ENCODE assay signal across 1 cellular context in the genomic region with DNA sequence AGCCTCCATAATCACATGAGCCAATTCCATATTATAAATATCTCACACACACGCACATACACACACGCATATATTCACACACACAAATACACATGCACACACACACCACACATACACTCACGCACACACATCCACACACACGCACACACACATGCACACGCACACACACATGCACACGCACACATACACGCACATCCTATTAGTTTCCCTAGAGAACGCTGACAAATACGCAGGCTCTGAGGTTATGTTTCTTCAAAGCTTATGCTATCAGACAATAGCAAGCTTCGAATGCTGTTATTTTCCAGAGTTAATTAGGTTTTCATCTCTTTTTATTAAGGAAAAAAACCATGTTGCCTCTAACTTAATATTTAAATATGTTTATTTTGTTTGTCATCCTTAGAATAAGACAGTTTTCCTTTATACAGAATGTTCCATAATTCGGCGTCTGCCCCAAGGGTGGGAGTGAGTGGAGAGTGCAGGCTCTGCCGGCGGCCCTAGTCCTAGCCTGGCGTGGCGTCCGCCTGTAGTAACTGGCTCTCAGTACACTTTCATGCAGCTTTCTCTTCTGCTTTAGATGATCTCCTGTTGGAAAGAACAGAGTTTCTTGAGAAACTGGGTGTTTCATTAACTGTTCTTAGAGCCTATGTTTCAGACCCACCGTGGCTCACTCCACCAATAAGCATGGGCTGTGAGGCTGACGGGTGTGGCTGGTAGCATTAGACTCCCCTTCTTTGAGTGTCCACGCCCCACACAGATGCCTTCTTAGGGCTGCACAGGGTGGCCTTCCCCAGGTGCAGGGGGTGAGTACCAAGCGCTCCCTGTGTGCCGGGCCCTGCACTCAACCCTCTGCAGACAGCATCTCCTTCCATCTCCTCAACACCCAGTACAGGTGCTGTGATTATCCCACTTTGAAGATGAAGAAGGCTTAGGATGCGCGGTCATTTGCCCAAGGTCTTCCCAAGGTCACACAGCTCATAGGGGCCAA.
TF ChIP-seq lines count a peak whose summit lies in the region.

No MANE protein-coding gene starts in this region.

TF ChIP-seq in H1, 55 proteins besides CTCF, POLR2A, EP300 and RAD21:
- TF ChIP-seq FOSL1 (IDR thresholded peaks at IDR 0.05; ENCODE audit: insufficient read depth, low read depth, low read length) (no peak), KDM1A (IDR thresholded peaks at IDR 0.05; ENCODE audit: borderline replicate concordance, low read length) (no peak), TCF12 (IDR thresholded peaks at IDR 0.05; ENCODE audit: low read depth, low read length) (no peak), POU5F1 (IDR thresholded peaks at IDR 0.05; ENCODE audit: low read depth, low read length) (no peak), SP1 (IDR thresholded peaks at IDR 0.05; ENCODE audit: low read depth, low read length) (no peak), CEBPB (IDR thresholded peaks at IDR 0.05; ENCODE audit: low read depth, low read length) (no peak), SAP30 (IDR thresholded peaks at IDR 0.05; ENCODE audit: insufficient read depth, insufficient replicate concordance, low read length) (no peak), CHD1 (IDR thresholded peaks at IDR 0.05; ENCODE audit: low read depth, low read length) (no peak), EGR1 (IDR thresholded peaks at IDR 0.05; ENCODE audit: borderline replicate concordance, low read depth, low read length) (no peak), CBX8 (IDR thresholded peaks at IDR 0.05; ENCODE audit: borderline replicate concordance, low read depth, low read length) (no peak), KDM4A (IDR thresholded peaks at IDR 0.05; ENCODE audit: low read depth, low read length, severe bottlenecking) (no peak), CBX5 (IDR thresholded peaks at IDR 0.05; ENCODE audit: low read depth, low read length) (no peak), CREB1 (IDR thresholded peaks at IDR 0.05) (no peak), YY1 (IDR thresholded peaks at IDR 0.05; ENCODE audit: low read depth, low read length) (no peak), RNF2 (IDR thresholded peaks at IDR 0.05; ENCODE audit: borderline replicate concordance, low read depth, low read length, missing control alignments, poor library complexity, severe bottlenecking) (no peak), MAFK (IDR thresholded peaks at IDR 0.05; ENCODE audit: low read depth, low read length) (no peak), GABPA (IDR thresholded peaks at IDR 0.05; ENCODE audit: borderline replicate concordance, insufficient read depth, low read length) (no peak), NANOG (IDR thresholded peaks at IDR 0.05; ENCODE audit: insufficient read depth, low read depth, low read length, poor library complexity, severe bottlenecking) (no peak)
- TF ChIP-seq, protein P1, sequence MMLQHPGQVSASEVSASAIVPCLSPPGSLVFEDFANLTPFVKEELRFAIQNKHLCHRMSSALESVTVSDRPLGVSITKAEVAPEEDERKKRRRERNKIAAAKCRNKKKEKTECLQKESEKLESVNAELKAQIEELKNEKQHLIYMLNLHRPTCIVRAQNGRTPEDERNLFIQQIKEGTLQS (IDR thresholded peaks at IDR 0.05; ENCODE audit: insufficient read depth, low read depth, low read length): no peak
- TF ChIP-seq, protein P2, sequence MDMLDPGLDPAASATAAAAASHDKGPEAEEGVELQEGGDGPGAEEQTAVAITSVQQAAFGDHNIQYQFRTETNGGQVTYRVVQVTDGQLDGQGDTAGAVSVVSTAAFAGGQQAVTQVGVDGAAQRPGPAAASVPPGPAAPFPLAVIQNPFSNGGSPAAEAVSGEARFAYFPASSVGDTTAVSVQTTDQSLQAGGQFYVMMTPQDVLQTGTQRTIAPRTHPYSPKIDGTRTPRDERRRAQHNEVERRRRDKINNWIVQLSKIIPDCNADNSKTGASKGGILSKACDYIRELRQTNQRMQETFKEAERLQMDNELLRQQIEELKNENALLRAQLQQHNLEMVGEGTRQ (IDR thresholded peaks at IDR 0.05; ENCODE audit: low read length): no peak
